Comparison of ENCODE assay signal across 16 cellular contexts in genomic region chr4:27568236-27568951, GRCh38.
DNase-seq lines count a peak whose midpoint lies in the region; ATAC-seq and TF ChIP-seq lines count a peak whose summit lies in the region.
"Had no signal": no experiment of that assay in that cellular context is flagged by ENCODE, and none has a peak within 500 bp of the region (broad histone marks: within the 10 kb centered on the region; RNA-seq: fewer than 3 reads in every experiment).

No MANE protein-coding gene starts in this region.

- CTCF ChIA-PET in PC-3 (lab: Charles Lee) = no interaction called here
- CTCF ChIA-PET in HEK293T (lab: Yijun Ruan, JAX) = no interaction called here

- intact Hi-C loops in PC-3 (cut with micrococcal nuclease) = no loop called here

- H3K9me3 ChIP-seq in PC-3 (ENCODE audit: low read length) = no peaks in the 10 kb centered on the region
- no peaks in the 10 kb centered on the region for H3K9me3 ChIP-seq in neuronal stem cell (replicated peaks in 1 of 2; ENCODE audit: control insufficient read depth in 2 of 2, insufficient read depth in 1 of 2, low read depth in 1 of 2, low read length in 2 of 2)
- H3K9me3 ChIP-seq: A549, BE2C had no signal

- no peak overlapping the region for H4K8ac ChIP-seq in neuronal stem cell (ENCODE audit: low read depth, low read length)

- H2AK5ac ChIP-seq in neuronal stem cell (ENCODE audit: low read depth, low read length) = no peak overlapping the region

- H3K18ac ChIP-seq in neuronal stem cell (ENCODE audit: low read length) = no peak overlapping the region

- H4K91ac ChIP-seq in neuronal stem cell (ENCODE audit: low read depth, low read length, poor library complexity) = no peak overlapping the region

- H3K23ac ChIP-seq in neuronal stem cell (ENCODE audit: low read depth, low read length, poor library complexity) = no peak overlapping the region

- DNase-seq in ELR (ENCODE audit: low read depth) (peak; percentile 3), PC-3 (peak; percentile 32), neuronal stem cell (ENCODE audit: low spot score) (no peak), G401 (ENCODE audit: low spot score) (no peak), HEK293T (ENCODE audit: extremely low spot score) (no peak)
- no peak for DNase-seq in activated CD4-positive, alpha-beta T cell treated with anti-CD3 and anti-CD28 coated beads, Interleukin-2, amount 50 U/mL, for 4 hours
- DNase-seq: BE2C; CD4-positive, alpha-beta memory T cell; DND-41; H7 had no signal

- H3K27me3 ChIP-seq in PC-3 (ENCODE audit: low read length) (no peaks in the 10 kb centered on the region; the same call in 1 of the 2 replicates), neuronal stem cell (ENCODE audit: control insufficient read depth in 3 of 3, insufficient read depth in 3 of 3, low read depth in 1 of 3, low read length in 3 of 3) (no peaks in the 10 kb centered on the region)
- H3K27me3 ChIP-seq: BE2C had no signal

- POLR2A ChIA-PET in PC-3 (lab: Charles Lee; ENCODE audit: unreplicated experiment) = no interaction called here
- POLR2A ChIA-PET in HEK293T (lab: Yijun Ruan, JAX) = no interaction called here

- TF ChIP-seq CTCF in PC-3 (conservative IDR thresholded peaks at IDR 0.05; ENCODE audit: low read depth, low read length) = no peak

- H3K79me2 ChIP-seq in PC-3 (ENCODE audit: low read length) = no peaks in the 10 kb centered on the region

- H3K4me1 ChIP-seq in PC-3 (ENCODE audit: insufficient read depth, low read length) = no peaks in the 10 kb centered on the region
- H3K4me1 ChIP-seq in neuronal stem cell (ENCODE audit: control insufficient read depth in 2 of 2, insufficient read depth in 1 of 2, low read depth in 1 of 2, low read length in 2 of 2) = no peaks in the 10 kb centered on the region
- H3K4me1 ChIP-seq: A549, BE2C had no signal

- H3F3A ChIP-seq in PC-3 (ENCODE audit: low read length, unreplicated experiment) = no peaks in the 10 kb centered on the region

- WGBS in neuronal stem cell (ENCODE audit: extremely low coverage in 2 of 2, insufficient read length in 2 of 2, insufficient replicate concordance in 1 of 2), 2 donors = no CpG with 5 or more reads among the region's 11 CpGs

- in situ Hi-C loops in G401 (cut with HindIII; ENCODE audit: low sequenced_read_pairs) = no loop called here

- ATAC-seq in PC-3 = no peak
- ATAC-seq: A549, GM12878, GM23338, K562 had no signal

- no peak overlapping the region for H2BK15ac ChIP-seq in neuronal stem cell (ENCODE audit: low read length)

- H3K27ac ChIP-seq in PC-3 (ENCODE audit: low read length) = no peak overlapping the region
- H3K27ac ChIP-seq in neuronal stem cell (replicated peaks; ENCODE audit: low read length) = no peak overlapping the region
- H3K27ac ChIP-seq: A549, C4-2B, HL-60 had no signal

- H4K20me1 ChIP-seq in PC-3 (ENCODE audit: low read length) = no peaks in the 10 kb centered on the region

- H2BK5ac ChIP-seq in neuronal stem cell (ENCODE audit: low read length) = no peak overlapping the region

- H2BK12ac ChIP-seq in neuronal stem cell (ENCODE audit: low read length) = no peak overlapping the region

- H3K9ac ChIP-seq in PC-3 (ENCODE audit: low read length) (no peak overlapping the region), neuronal stem cell (ENCODE audit: low read depth, low read length, poor library complexity) (no peak overlapping the region)

- H3K79me1 ChIP-seq in neuronal stem cell (ENCODE audit: low read depth, low read length) = peaks cover 2% of the 10 kb centered on the region

- H3K36me3 ChIP-seq in PC-3 (ENCODE audit: low read depth, low read length) = no peaks in the 10 kb centered on the region
- no peaks in the 10 kb centered on the region for H3K36me3 ChIP-seq in neuronal stem cell (replicated peaks in 1 of 2; ENCODE audit: control insufficient read depth in 2 of 2, insufficient read depth in 2 of 2, low read length in 2 of 2)
- H3K36me3 ChIP-seq: BE2C had no signal

- H3K9me2 ChIP-seq in PC-3 (replicated peaks; ENCODE audit: low read length) = no peaks in the 10 kb centered on the region

- H3K14ac ChIP-seq in neuronal stem cell (ENCODE audit: low read length) = peak overlapping the region; percentile 38

- H2AFZ ChIP-seq in PC-3 (ENCODE audit: low read length) (no peak overlapping the region), neuronal stem cell (ENCODE audit: low read length) (no peak overlapping the region)
- H2AFZ ChIP-seq: GM23338 had no signal

- no peak overlapping the region for H3K4ac ChIP-seq in neuronal stem cell (ENCODE audit: low read length)

- BruUV-seq in PC-3 (replicated peaks; lab: Mats Ljungman, UMichigan) = no TSS peak

- H3K4me3 ChIP-seq in PC-3 (ENCODE audit: low read length) (no peak overlapping the region), neuronal stem cell (ENCODE audit: low read length in 2 of 2) (no peak overlapping the region)
- H3K4me3 ChIP-seq: A549, GM12878, GM23338, K562 had no signal

- no peak overlapping the region for H2BK120ac ChIP-seq in neuronal stem cell (ENCODE audit: low read depth, low read length)

- H3K4me2 ChIP-seq in PC-3 (ENCODE audit: low read length) (no peak overlapping the region), neuronal stem cell (ENCODE audit: insufficient read depth, low read length, poor library complexity, severe bottlenecking) (no peak overlapping the region)
- H3K4me2 ChIP-seq: A549, GM23338 had no signal

TF ChIP-seq in HEK293T, 16 proteins besides CTCF, POLR2A, EP300 and RAD21:
- no peak for TF ChIP-seq TARDBP (IDR thresholded peaks at IDR 0.05)
- no peak for TF ChIP-seq LEF1 (IDR thresholded peaks at IDR 0.05; ENCODE audit: borderline replicate concordance)
- no peak for TF ChIP-seq ELF4 (IDR thresholded peaks at IDR 0.05)
- TF ChIP-seq NFRKB (IDR thresholded peaks at IDR 0.05) = no peak
- no peak for TF ChIP-seq ARNT (IDR thresholded peaks at IDR 0.05)
- TF ChIP-seq CTBP1 (IDR thresholded peaks at IDR 0.05; ENCODE audit: borderline replicate concordance) = no peak
- no peak for TF ChIP-seq FOXM1 (IDR thresholded peaks at IDR 0.05; ENCODE audit: borderline replicate concordance)
- TF ChIP-seq ZNF384 (IDR thresholded peaks at IDR 0.05) = no peak
- no peak for TF ChIP-seq SUZ12 (IDR thresholded peaks at IDR 0.05)
- no peak for TF ChIP-seq PKNOX1 (IDR thresholded peaks at IDR 0.05)
- no peak for TF ChIP-seq FOXK2 (IDR thresholded peaks at IDR 0.05)
- TF ChIP-seq L3MBTL2 (conservative IDR thresholded peaks at IDR 0.05) = no peak
- no peak for TF ChIP-seq FOXA1 (IDR thresholded peaks at IDR 0.05)

Comparison
In these comparisons a context has a peak if more than half of its experiments do, and no peak if none do; other contexts are left out.
1. DNase-seq: peak in ELR (single experiment) and PC-3 (single experiment); none in neuronal stem cell (single experiment), G401 (single experiment), HEK293T (single experiment) and activated CD4-positive, alpha-beta T cell treated with anti-CD3 and anti-CD28 coated beads, Interleukin-2, amount 50 U/mL, for 4 hours (0 of 2).